Comparison of ENCODE assay signal across 28 cellular contexts in the genomic region with DNA sequence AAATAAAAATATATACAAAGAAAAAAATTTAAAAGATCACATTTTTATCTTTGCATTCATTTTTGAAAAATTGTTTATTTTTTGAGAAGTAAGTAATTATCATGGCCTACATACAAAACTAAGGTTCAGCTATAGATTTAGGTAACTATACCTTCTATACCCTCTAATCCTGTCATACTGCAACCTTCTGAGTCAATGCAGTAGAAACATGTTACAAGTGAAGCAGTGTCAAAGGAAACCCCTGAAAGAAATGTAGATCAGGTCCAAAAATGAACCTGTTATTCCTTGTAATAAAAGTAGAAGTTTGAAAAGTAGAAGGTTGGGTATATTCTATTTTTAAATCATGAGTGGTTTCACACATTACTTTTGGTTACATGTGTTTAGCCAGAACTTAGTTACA. TPM values are rescaled to one million over a fixed set of nuclear protein-coding genes. Genes with fewer than 3 reads are reported as not detected.
DNase-seq lines count a peak whose midpoint lies in the region; ATAC-seq lines count a peak whose summit lies in the region.
"Had no signal": no experiment of that assay in that cellular context is flagged by ENCODE, and none has a peak within 500 bp of the region (broad histone marks: within the 10 kb centered on the region; RNA-seq: fewer than 3 reads in every experiment).

No MANE protein-coding gene starts in this region.

- H3K9me3 ChIP-seq in T-helper 17 cell (ENCODE audit: control insufficient read depth, low read length, poor library complexity, severe bottlenecking): no peaks in the 10 kb centered on the region
- H3K9me3 ChIP-seq: neutrophil, SK-N-SH, testis had no signal

- peaks cover 5% of the 10 kb centered on the region for H3K27me3 Mint-ChIP-seq in activated T-cell treated with anti-CD3 and anti-CD28 coated beads, Interleukin-2, amount 50 U/mL, for 72 hours (ENCODE audit: low read depth)
- H3K27me3 Mint-ChIP-seq in activated T-cell treated with anti-CD3 and anti-CD28 coated beads, Interleukin-2, amount 50 U/mL, for 24 hours: peaks cover 12% of the 10 kb centered on the region
- peaks cover 7% of the 10 kb centered on the region for H3K27me3 Mint-ChIP-seq in T-helper 17 cell
- H3K27me3 Mint-ChIP-seq: progenitor cell of endocrine pancreas; stimulated activated naive B cell treated with anti-CD40 and anti-IgM and Interleukin-4, amounts not matched to agents 10 μg/mL and 1 μg/mL and 100 μg/mL, for 72 hours had no signal

- H3K36me3 Mint-ChIP-seq in activated T-cell treated with anti-CD3 and anti-CD28 coated beads, Interleukin-2, amount 50 U/mL, for 72 hours (ENCODE audit: insufficient read depth in 2 of 2): no peaks in the 10 kb centered on the region
- no peaks in the 10 kb centered on the region for H3K36me3 Mint-ChIP-seq in activated T-cell treated with anti-CD3 and anti-CD28 coated beads, Interleukin-2, amount 50 U/mL, for 24 hours (ENCODE audit: low read depth)
- no peaks in the 10 kb centered on the region for H3K36me3 Mint-ChIP-seq in stimulated activated effector memory CD8-positive, alpha-beta T cell treated with anti-CD3 and anti-CD28 coated beads, Interleukin-12 subunit alpha, Interleukin-12 subunit beta, amount 100 ng/mL, for 72 hours
- no peaks in the 10 kb centered on the region for H3K36me3 Mint-ChIP-seq in T-helper 17 cell (ENCODE audit: low read depth)
- H3K36me3 Mint-ChIP-seq: CD14-positive monocyte; IgD-negative memory B cell; immature natural killer cell; memory B cell; stimulated activated naive B cell treated with anti-CD40 and anti-IgM and Interleukin-4, amounts not matched to agents 10 μg/mL and 1 μg/mL and 100 μg/mL, for 72 hours had no signal

- H3K4me3 Mint-ChIP-seq in activated T-cell treated with anti-CD3 and anti-CD28 coated beads, Interleukin-2, amount 50 U/mL, for 72 hours: no peak overlapping the region
- no peak overlapping the region for H3K4me3 Mint-ChIP-seq in activated T-cell treated with anti-CD3 and anti-CD28 coated beads, Interleukin-2, amount 50 U/mL, for 24 hours
- no peak overlapping the region for H3K4me3 Mint-ChIP-seq in stimulated activated effector memory CD8-positive, alpha-beta T cell treated with anti-CD3 and anti-CD28 coated beads, Interleukin-12 subunit alpha, Interleukin-12 subunit beta, amount 100 ng/mL, for 72 hours
- H3K4me3 Mint-ChIP-seq in T-helper 17 cell: no peak overlapping the region
- H3K4me3 Mint-ChIP-seq: CD14-positive monocyte; GM23338; HFFc6; IgD-negative memory B cell; immature natural killer cell; memory B cell; stimulated activated naive B cell treated with anti-CD40 and anti-IgM and Interleukin-4, amounts not matched to agents 10 μg/mL and 1 μg/mL and 100 μg/mL, for 72 hours had no signal

- no peak overlapping the region for H3K27ac Mint-ChIP-seq in activated T-cell treated with anti-CD3 and anti-CD28 coated beads, Interleukin-2, amount 50 U/mL, for 72 hours
- H3K27ac Mint-ChIP-seq in activated T-cell treated with anti-CD3 and anti-CD28 coated beads, Interleukin-2, amount 50 U/mL, for 24 hours: no peak overlapping the region
- no peak overlapping the region for H3K27ac Mint-ChIP-seq in stimulated activated effector memory CD8-positive, alpha-beta T cell treated with anti-CD3 and anti-CD28 coated beads, Interleukin-12 subunit alpha, Interleukin-12 subunit beta, amount 100 ng/mL, for 72 hours
- no peak overlapping the region for H3K27ac Mint-ChIP-seq in T-helper 17 cell
- H3K27ac Mint-ChIP-seq: GM23338; HFFc6; IgD-negative memory B cell; immature natural killer cell; memory B cell; progenitor cell of endocrine pancreas; stimulated activated naive B cell treated with anti-CD40 and anti-IgM and Interleukin-4, amounts not matched to agents 10 μg/mL and 1 μg/mL and 100 μg/mL, for 72 hours had no signal

- DNase-seq in activated T-cell treated with anti-CD3 and anti-CD28 coated beads, Interleukin-2, amount 50 U/mL, for 72 hours: no peak
- no peak for DNase-seq in activated T-cell treated with anti-CD3 and anti-CD28 coated beads, Interleukin-2, amount 50 U/mL, for 24 hours
- no peak for DNase-seq in stimulated activated effector memory CD8-positive, alpha-beta T cell treated with anti-CD3 and anti-CD28 coated beads, Interleukin-12 subunit alpha, Interleukin-12 subunit beta, amount 100 ng/mL, for 72 hours (ENCODE audit: low spot score in 2 of 2)
- DNase-seq in HuH-7.5 (ENCODE audit: low spot score): no peak
- DNase-seq in T-helper 17 cell: no peak
- DNase-seq: activated CD4-positive, alpha-beta T cell treated with anti-CD3 and anti-CD28 coated beads for 1 hour; activated gamma-delta T cell treated with Interleukin-2 at 50 U/mL for 16 hours; Calu3; DND-41; HFFc6; hypothalamus; immature natural killer cell; NCI-H510A; PC-3; SK-N-SH; stimulated activated CD4-positive, alpha-beta T cell treated with anti-CD3 and anti-CD28 coated beads, Interleukin-4, amount 100 ng/mL, for 4 hours; stimulated activated naive B cell treated with anti-CD40 and anti-IgM and Interleukin-4, amounts not matched to agents 10 μg/mL and 1 μg/mL and 100 μg/mL, for 72 hours; testis had no signal

- peak; percentile 75 to 81 for ATAC-seq in activated T-cell treated with anti-CD3 and anti-CD28 coated beads, Interleukin-2, amount 50 U/mL, for 72 hours (replicated peaks in 1 of 2)
- ATAC-seq in HG02623 (IDR thresholded peaks at IDR 0.05; ENCODE audit: unreplicated experiment) (peak; percentile 61), HG03432 (IDR thresholded peaks at IDR 0.05; ENCODE audit: unreplicated experiment) (peak; percentile 71), HG03095 (IDR thresholded peaks at IDR 0.05; ENCODE audit: unreplicated experiment) (no peak), T-helper 17 cell (no peak)
- ATAC-seq in stimulated activated effector memory CD8-positive, alpha-beta T cell treated with anti-CD3 and anti-CD28 coated beads, Interleukin-12 subunit alpha, Interleukin-12 subunit beta, amount 100 ng/mL, for 72 hours: peak; percentile 58
- ATAC-seq: GM23338; PC-3; stimulated activated naive B cell treated with anti-CD40 and anti-IgM and Interleukin-4, amounts not matched to agents 10 μg/mL and 1 μg/mL and 100 μg/mL, for 72 hours had no signal

- no peaks in the 10 kb centered on the region for H3K9me3 Mint-ChIP-seq in activated T-cell treated with anti-CD3 and anti-CD28 coated beads, Interleukin-2, amount 50 U/mL, for 72 hours
- no peaks in the 10 kb centered on the region for H3K9me3 Mint-ChIP-seq in activated T-cell treated with anti-CD3 and anti-CD28 coated beads, Interleukin-2, amount 50 U/mL, for 24 hours
- no peaks in the 10 kb centered on the region for H3K9me3 Mint-ChIP-seq in stimulated activated effector memory CD8-positive, alpha-beta T cell treated with anti-CD3 and anti-CD28 coated beads, Interleukin-12 subunit alpha, Interleukin-12 subunit beta, amount 100 ng/mL, for 72 hours
- H3K9me3 Mint-ChIP-seq: GM23338; HFFc6; IgD-negative memory B cell; memory B cell; stimulated activated naive B cell treated with anti-CD40 and anti-IgM and Interleukin-4, amounts not matched to agents 10 μg/mL and 1 μg/mL and 100 μg/mL, for 72 hours had no signal

- H3K4me1 Mint-ChIP-seq in activated T-cell treated with anti-CD3 and anti-CD28 coated beads, Interleukin-2, amount 50 U/mL, for 72 hours (ENCODE audit: low read depth): no peaks in the 10 kb centered on the region
- no peaks in the 10 kb centered on the region for H3K4me1 Mint-ChIP-seq in activated T-cell treated with anti-CD3 and anti-CD28 coated beads, Interleukin-2, amount 50 U/mL, for 24 hours (ENCODE audit: low read depth)
- H3K4me1 Mint-ChIP-seq in stimulated activated effector memory CD8-positive, alpha-beta T cell treated with anti-CD3 and anti-CD28 coated beads, Interleukin-12 subunit alpha, Interleukin-12 subunit beta, amount 100 ng/mL, for 72 hours: no peaks in the 10 kb centered on the region
- peaks cover 2% of the 10 kb centered on the region for H3K4me1 Mint-ChIP-seq in T-helper 17 cell
- H3K4me1 Mint-ChIP-seq: memory B cell; stimulated activated naive B cell treated with anti-CD40 and anti-IgM and Interleukin-4, amounts not matched to agents 10 μg/mL and 1 μg/mL and 100 μg/mL, for 72 hours had no signal

RNA-seq across cellular contexts. Expression of gene PTGS2, which starts 51.3 kb away (rescaled TPM):
- 10 to 100 TPM; 10.9 to 32.4 TPM for total RNA-seq in activated T-cell treated with anti-CD3 and anti-CD28 coated beads, Interleukin-2, amount 50 U/mL, for 72 hours
- 1 to 10 TPM; 3.5 to 6.4 TPM for total RNA-seq in T-helper 17 cell
- total RNA-seq: myocyte, progenitor cell of endocrine pancreas had no signal

Comparison
In these comparisons a context has a peak if more than half of its experiments do, and no peak if none do; other contexts are left out.
1. ATAC-seq: peak in activated T-cell treated with anti-CD3 and anti-CD28 coated beads, Interleukin-2, amount 50 U/mL, for 72 hours (2 of 2), HG02623 (single experiment), HG03432 (single experiment) and stimulated activated effector memory CD8-positive, alpha-beta T cell treated with anti-CD3 and anti-CD28 coated beads, Interleukin-12 subunit alpha, Interleukin-12 subunit beta, amount 100 ng/mL, for 72 hours (single experiment); none in HG03095 (single experiment) and T-helper 17 cell (single experiment).